In the genomic region with DNA sequence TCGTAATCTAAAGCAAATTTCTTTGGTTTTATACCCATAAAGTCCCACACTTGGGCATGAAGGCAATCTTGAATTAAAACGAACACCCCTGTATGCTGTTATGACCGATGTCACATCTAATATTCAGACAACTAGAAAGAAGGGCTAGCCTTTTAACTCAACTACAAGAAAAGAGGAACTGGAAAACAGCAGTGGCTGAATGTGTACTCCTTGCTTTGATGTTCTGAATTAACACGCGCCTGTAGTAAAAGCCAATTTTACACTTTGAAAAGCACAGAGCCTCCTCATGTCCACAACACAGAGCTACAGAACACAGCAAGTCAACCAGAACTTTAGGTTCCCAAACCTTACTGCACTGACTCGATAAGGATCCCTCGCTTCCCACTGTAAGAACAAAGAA, we compare ENCODE assay signal across 8 cellular contexts.
A peak's percentile ranks its signal among the peaks of the same experiment; 100 is the strongest.
DNase-seq lines count a peak whose midpoint lies in the region; ATAC-seq, FAIRE-seq and TF ChIP-seq lines count a peak whose summit lies in the region.

No MANE protein-coding gene starts in this region.

- peaks cover 7% of the 10 kb centered on the region for H3K9me3 Mint-ChIP-seq in stimulated activated naive CD8-positive, alpha-beta T cell treated with anti-CD3 and anti-CD28 coated beads, Interleukin-15, Interleukin-2, amounts not matched to agents 100 ng/mL and 50 ng/mL, for 24 hours

- peaks cover 78% of the 10 kb centered on the region for H3K4me1 Mint-ChIP-seq in stimulated activated naive CD8-positive, alpha-beta T cell treated with anti-CD3 and anti-CD28 coated beads, Interleukin-15, Interleukin-2, amounts not matched to agents 100 ng/mL and 50 ng/mL, for 24 hours (ENCODE audit: low read depth)

- peaks cover 13% of the 10 kb centered on the region for H3K36me3 Mint-ChIP-seq in stimulated activated naive CD8-positive, alpha-beta T cell treated with anti-CD3 and anti-CD28 coated beads, Interleukin-15, Interleukin-2, amounts not matched to agents 100 ng/mL and 50 ng/mL, for 24 hours (ENCODE audit: low read depth)

- no peak for FAIRE-seq in RCC 7860 (lab: Jason Lieb, UNC)

- no peak for ATAC-seq in stimulated activated naive CD8-positive, alpha-beta T cell treated with anti-CD3 and anti-CD28 coated beads, Interleukin-15, Interleukin-2, amounts not matched to agents 100 U/mL and 50 U/mL, for 24 hours
- ATAC-seq in activated CD4-positive, CD25-positive, alpha-beta regulatory T cell treated with anti-CD3 and anti-CD28 coated beads, Interleukin-2, amount 50 U/mL, for 24 hours = no peak

- no peaks in the 10 kb centered on the region for H3K27me3 ChIP-seq in HL-60 (ENCODE audit: insufficient read depth, poor library complexity, severe bottlenecking)
- H3K27me3 ChIP-seq in dorsolateral prefrontal cortex = no peaks in the 10 kb centered on the region

- peak overlapping the region; percentile 19 for H3K27ac Mint-ChIP-seq in stimulated activated naive CD8-positive, alpha-beta T cell treated with anti-CD3 and anti-CD28 coated beads, Interleukin-15, Interleukin-2, amounts not matched to agents 100 ng/mL and 50 ng/mL, for 24 hours

- peak overlapping the region; percentile 73 for H3K27ac ChIP-seq in HL-60 (replicated peaks)
- peak overlapping the region in 51 of 59 donors; percentile 1 to 83 (median 62) for H3K27ac ChIP-seq in dorsolateral prefrontal cortex

- DNase-seq in stimulated activated naive CD8-positive, alpha-beta T cell treated with anti-CD3 and anti-CD28 coated beads, Interleukin-15, Interleukin-2, amounts not matched to agents 100 U/mL and 50 U/mL, for 24 hours = no peak
- DNase-seq in HL-60 (ENCODE audit: low read depth in 1 of 2, low spot score in 1 of 2) (no peak), dorsolateral prefrontal cortex (no peak), nucleus accumbens (lab: John Stamatoyannopoulos, UW) (no peak), RCC 7860 (ENCODE audit: low spot score) (no peak), LoVo (ENCODE audit: low spot score) (no peak)

- H3K4me3 ChIP-seq in HL-60 (replicated peaks; ENCODE audit: insufficient read depth, low read length) (peak overlapping the region; percentile 11), dorsolateral prefrontal cortex (peak overlapping the region in 26 of 59 donors; percentile 1 to 43 (median 20))

- H3K27me3 Mint-ChIP-seq in stimulated activated naive CD8-positive, alpha-beta T cell treated with anti-CD3 and anti-CD28 coated beads, Interleukin-15, Interleukin-2, amounts not matched to agents 100 ng/mL and 50 ng/mL, for 24 hours = no peaks in the 10 kb centered on the region

- intact Hi-C loops in dorsolateral prefrontal cortex (cut with DNase I) = no loop called here

- TF ChIP-seq CTCF in HL-60 (IDR thresholded peaks at IDR 0.05; ENCODE audit: insufficient read depth, low read length) (no peak), dorsolateral prefrontal cortex (IDR thresholded peaks at IDR 0.05 in 54 of 56, conservative IDR thresholded peaks at IDR 0.05 in 2 of 56; ENCODE audit: low read depth in 1 of 56, partially characterized antibody in 56 of 56) (no peak)

- H3K4me3 Mint-ChIP-seq in stimulated activated naive CD8-positive, alpha-beta T cell treated with anti-CD3 and anti-CD28 coated beads, Interleukin-15, Interleukin-2, amounts not matched to agents 100 ng/mL and 50 ng/mL, for 24 hours = peak overlapping the region; percentile 72
